ENCODE assay signal across 1 cellular context in the genomic region with DNA sequence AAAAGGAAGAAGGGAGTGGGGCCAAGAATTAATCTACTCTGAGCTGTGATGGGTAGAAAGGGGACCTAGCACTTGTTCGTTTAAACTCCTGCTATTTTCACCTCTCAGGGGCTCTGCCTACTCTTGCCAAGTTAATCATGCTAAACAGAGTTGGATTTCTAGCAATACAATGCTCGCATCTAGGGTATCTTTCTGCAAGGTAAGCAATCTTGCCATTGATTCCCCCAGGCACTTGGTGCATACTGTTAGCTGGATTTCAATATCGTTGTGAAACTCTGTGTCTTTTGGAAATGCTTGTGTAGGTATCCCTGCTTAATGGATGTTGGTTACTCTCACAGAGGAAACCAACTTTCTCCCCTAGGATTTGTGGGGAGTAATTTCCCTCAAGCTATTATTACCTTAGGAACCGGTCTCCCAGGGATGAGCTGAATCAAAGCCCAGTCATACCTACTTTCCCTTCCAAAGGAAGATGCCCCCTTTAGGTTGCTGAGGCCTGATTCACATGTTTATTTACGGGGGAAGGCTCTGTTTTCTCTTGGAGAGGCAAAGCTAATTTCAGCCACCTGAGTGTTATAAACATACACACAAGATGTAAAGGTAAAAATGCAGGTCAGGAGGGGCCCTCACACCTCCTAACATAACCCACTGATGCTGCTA.
A peak's percentile ranks its signal among the peaks of the same experiment; 100 is the strongest.
TF ChIP-seq lines count a peak whose summit lies in the region.

No MANE protein-coding gene starts in this region.

TF ChIP-seq in IMR-90, 13 proteins besides CTCF, POLR2A, EP300 and RAD21:
- TF ChIP-seq MAFK (IDR thresholded peaks at IDR 0.05; ENCODE audit: low read depth, low read length), result peak; percentile 62
- no peak for TF ChIP-seq CEBPB (IDR thresholded peaks at IDR 0.05; ENCODE audit: low read depth, low read length)
